ENCODE assay signal across 10 cellular contexts in genomic region chr19:4916292-4917082, GRCh38. TPM values are rescaled to one million over a fixed set of nuclear protein-coding genes. Genes with fewer than 3 reads are reported as not detected.
A peak's percentile ranks its signal among the peaks of the same experiment; 100 is the strongest.
DNase-seq lines count a peak whose midpoint lies in the region; ATAC-seq and TF ChIP-seq lines count a peak whose summit lies in the region.
"Had no signal": no experiment of that assay in that cellular context is flagged by ENCODE, and none has a peak within 500 bp of the region (broad histone marks: within the 10 kb centered on the region; RNA-seq: fewer than 3 reads in every experiment).

No MANE protein-coding gene starts in this region.

- H3K27ac Mint-ChIP-seq in T-helper 2 cell treated with Interferon-gamma antibody and Interleukin-4, amounts not matched to agents 5 μg/mL and 100 μg/mL, for 36 hours, result peak overlapping the region; percentile 95

- peaks cover 46% of the 10 kb centered on the region for H3K4me1 Mint-ChIP-seq in T-helper 2 cell treated with Interferon-gamma antibody and Interleukin-4, amounts not matched to agents 5 μg/mL and 100 μg/mL, for 36 hours (ENCODE audit: low read depth)

- peak overlapping the region; percentile 93 for H3K4me3 Mint-ChIP-seq in T-helper 2 cell treated with Interferon-gamma antibody and Interleukin-4, amounts not matched to agents 5 μg/mL and 100 μg/mL, for 36 hours

- H3K27ac ChIP-seq in skin epidermis, result peak overlapping the region in 18 of 21 experiments; percentile 27 to 87 (median 72)

- DNase-seq in GM12864 (ENCODE audit: low read depth) (no peak), dermis blood vessel endothelial cell (peak; percentile 39), NCI-H510A (lab: John Stamatoyannopoulos, UW) (no peak)
- DNase-seq in T-helper 2 cell treated with Interferon-gamma antibody and Interleukin-4, amounts not matched to agents 5 μg/mL and 100 μg/mL, for 36 hours (ENCODE audit: low spot score), result peak; percentile 18
- DNase-seq: SK-N-SH had no signal

- peak overlapping the region; percentile 24 for H3K4me3 ChIP-seq in GM12864 (ENCODE audit: low read depth, low read length)
- peak overlapping the region; percentile 15 to 42 (median 31) for H3K4me3 ChIP-seq in skin epidermis

- H3K36me3 Mint-ChIP-seq in T-helper 2 cell treated with Interferon-gamma antibody and Interleukin-4, amounts not matched to agents 5 μg/mL and 100 μg/mL, for 36 hours (ENCODE audit: low read depth), result peaks cover 57% of the 10 kb centered on the region

- H3K9me3 Mint-ChIP-seq in T-helper 2 cell treated with Interferon-gamma antibody and Interleukin-4, amounts not matched to agents 5 μg/mL and 100 μg/mL, for 36 hours, result no peaks in the 10 kb centered on the region

- ATAC-seq in HG03280 (IDR thresholded peaks at IDR 0.05; ENCODE audit: unreplicated experiment) (no peak), HG02642 (IDR thresholded peaks at IDR 0.05; ENCODE audit: poor library complexity, unreplicated experiment) (no peak), GM18502 (IDR thresholded peaks at IDR 0.05; ENCODE audit: poor library complexity, unreplicated experiment) (no peak)

- no peak for TF ChIP-seq CTCF in GM12864 (IDR thresholded peaks at IDR 0.05; ENCODE audit: low read depth, low read length, missing control alignments)

- no peaks in the 10 kb centered on the region for H3K27me3 Mint-ChIP-seq in T-helper 2 cell treated with Interferon-gamma antibody and Interleukin-4, amounts not matched to agents 5 μg/mL and 100 μg/mL, for 36 hours (ENCODE audit: low read depth)

RNA-seq across cellular contexts. Expression of gene UHRF1, which starts 7.2 kb away (rescaled TPM):
- 22.0 and 55.7 TPM in 2 replicates for total RNA-seq in dermis blood vessel endothelial cell

RNA-seq across cellular contexts. Expression of gene ARRDC5, which starts 13.8 kb away (rescaled TPM):
- total RNA-seq in dermis blood vessel endothelial cell, result not detected in 2 replicates
- total RNA-seq: fibroblast of villous mesenchyme had no signal

RNA-seq across cellular contexts. Expression of gene PLIN3, which starts 49.0 kb away (rescaled TPM):
- 111 and 167 TPM in 2 replicates for total RNA-seq in dermis blood vessel endothelial cell

RNA-seq across cellular contexts. Expression of gene KDM4B, which starts 52.4 kb away (rescaled TPM):
- total RNA-seq in dermis blood vessel endothelial cell, result 13.4 and 20.2 TPM in 2 replicates

Comparison
In these comparisons a context has a peak if more than half of its experiments do, and no peak if none do; other contexts are left out.
1. DNase-seq: peak in T-helper 2 cell treated with Interferon-gamma antibody and Interleukin-4, amounts not matched to agents 5 μg/mL and 100 μg/mL, for 36 hours (single experiment) and dermis blood vessel endothelial cell (single experiment); none in GM12864 (single experiment) and NCI-H510A (single experiment).